In genomic region chr3:39405687-39406367, GRCh38 we compare ENCODE assay signal across 1 cellular context.
TF ChIP-seq lines count a peak whose summit lies in the region.

No MANE protein-coding gene starts in this region.

TF ChIP-seq in H1, 55 proteins besides CTCF, POLR2A, EP300 and RAD21 (continued from another document):
- TF ChIP-seq RNF2 (IDR thresholded peaks at IDR 0.05; ENCODE audit: borderline replicate concordance, low read depth, low read length, missing control alignments, poor library complexity, severe bottlenecking), result no peak
- no peak for TF ChIP-seq SIRT6 (IDR thresholded peaks at IDR 0.05; ENCODE audit: low read length)
- peak; percentile 17 for TF ChIP-seq SAP30 (IDR thresholded peaks at IDR 0.05; ENCODE audit: insufficient read depth, insufficient replicate concordance, low read length)
- no peak for TF ChIP-seq EZH2 (IDR thresholded peaks at IDR 0.05; ENCODE audit: low read depth, low read length, severe bottlenecking)
- peak; percentile 66; the same call in 1 of the 2 replicates for TF ChIP-seq CHD1 (IDR thresholded peaks at IDR 0.05; ENCODE audit: low read depth, low read length)
